In genomic region chr7:17099083-17099973, GRCh38 we compare ENCODE assay signal across 1 cellular context.
TF ChIP-seq lines count a peak whose summit lies in the region.

No MANE protein-coding gene starts in this region.

TF ChIP-seq in HepG2, 621 proteins besides CTCF, POLR2A, EP300 and RAD21 (continued from another document and continues in another):
- TF ChIP-seq, protein P1, sequence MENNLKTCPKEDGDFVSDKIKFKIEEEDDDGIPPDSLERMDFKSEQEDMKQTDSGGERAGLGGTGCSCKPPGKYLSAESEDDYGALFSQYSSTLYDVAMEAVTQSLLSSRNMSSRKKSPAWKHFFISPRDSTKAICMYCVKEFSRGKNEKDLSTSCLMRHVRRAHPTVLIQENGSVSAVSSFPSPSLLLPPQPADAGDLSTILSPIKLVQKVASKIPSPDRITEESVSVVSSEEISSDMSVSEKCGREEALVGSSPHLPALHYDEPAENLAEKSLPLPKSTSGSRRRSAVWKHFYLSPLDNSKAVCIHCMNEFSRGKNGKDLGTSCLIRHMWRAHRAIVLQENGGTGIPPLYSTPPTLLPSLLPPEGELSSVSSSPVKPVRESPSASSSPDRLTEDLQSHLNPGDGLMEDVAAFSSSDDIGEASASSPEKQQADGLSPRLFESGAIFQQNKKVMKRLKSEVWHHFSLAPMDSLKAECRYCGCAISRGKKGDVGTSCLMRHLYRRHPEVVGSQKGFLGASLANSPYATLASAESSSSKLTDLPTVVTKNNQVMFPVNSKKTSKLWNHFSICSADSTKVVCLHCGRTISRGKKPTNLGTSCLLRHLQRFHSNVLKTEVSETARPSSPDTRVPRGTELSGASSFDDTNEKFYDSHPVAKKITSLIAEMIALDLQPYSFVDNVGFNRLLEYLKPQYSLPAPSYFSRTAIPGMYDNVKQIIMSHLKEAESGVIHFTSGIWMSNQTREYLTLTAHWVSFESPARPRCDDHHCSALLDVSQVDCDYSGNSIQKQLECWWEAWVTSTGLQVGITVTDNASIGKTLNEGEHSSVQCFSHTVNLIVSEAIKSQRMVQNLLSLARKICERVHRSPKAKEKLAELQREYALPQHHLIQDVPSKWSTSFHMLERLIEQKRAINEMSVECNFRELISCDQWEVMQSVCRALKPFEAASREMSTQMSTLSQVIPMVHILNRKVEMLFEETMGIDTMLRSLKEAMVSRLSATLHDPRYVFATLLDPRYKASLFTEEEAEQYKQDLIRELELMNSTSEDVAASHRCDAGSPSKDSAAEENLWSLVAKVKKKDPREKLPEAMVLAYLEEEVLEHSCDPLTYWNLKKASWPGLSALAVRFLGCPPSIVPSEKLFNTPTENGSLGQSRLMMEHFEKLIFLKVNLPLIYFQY (CRISPR knock-in tag; IDR thresholded peaks at IDR 0.05; ENCODE audit: borderline replicate concordance), result no peak; the same call in 1 of the 2 replicates
- TF ChIP-seq FOXP1 (IDR thresholded peaks at IDR 0.05) (no peak), FOXP1 (CRISPR knock-in tag; IDR thresholded peaks at IDR 0.05) (peak; percentile 89), HNRNPK (IDR thresholded peaks at IDR 0.05; ENCODE audit: low read depth, low read length, poor library complexity, severe bottlenecking) (no peak), NCOR1 (IDR thresholded peaks at IDR 0.05; ENCODE audit: borderline replicate concordance, low read length) (peak; percentile 91; the same call in 1 of the 2 replicates), KLF16 (CRISPR knock-in tag; IDR thresholded peaks at IDR 0.05) (peak in 1 of 2 experiments; percentile 97; a peak in 2 of 4 replicates), FOXM1 (CRISPR knock-in tag; IDR thresholded peaks at IDR 0.05) (no peak), CENPX (CRISPR knock-in tag; IDR thresholded peaks at IDR 0.05) (no peak), NBN (conservative IDR thresholded peaks at IDR 0.05) (no peak), ZNF777 (CRISPR knock-in tag; IDR thresholded peaks at IDR 0.05) (no peak), DNMT1 (CRISPR knock-in tag; IDR thresholded peaks at IDR 0.05) (no peak), IKZF4 (CRISPR knock-in tag; IDR thresholded peaks at IDR 0.05; ENCODE audit: borderline replicate concordance, low read depth, not compliant biosample characterization) (peak; percentile 53), ZNF549 (CRISPR knock-in tag; IDR thresholded peaks at IDR 0.05) (no peak), FOXA3 (CRISPR knock-in tag; IDR thresholded peaks at IDR 0.05) (peak; percentile 95), PRDM4 (CRISPR knock-in tag; IDR thresholded peaks at IDR 0.05; ENCODE audit: borderline replicate concordance) (no peak), HNF4G (IDR thresholded peaks at IDR 0.05; ENCODE audit: borderline replicate concordance, low read depth, low read length) (peak; percentile 97), HNF4G (CRISPR knock-in tag; IDR thresholded peaks at IDR 0.05; ENCODE audit: borderline replicate concordance, low read depth) (peak; percentile 89), ZC3H13 (CRISPR knock-in tag; IDR thresholded peaks at IDR 0.05) (no peak), PBX3 (CRISPR knock-in tag; IDR thresholded peaks at IDR 0.05; ENCODE audit: borderline replicate concordance) (0 out of 2 replicates have a peak, but pooled peaks have one; percentile 27), TBX2 (CRISPR knock-in tag; IDR thresholded peaks at IDR 0.05; ENCODE audit: borderline replicate concordance) (peak; percentile 92), MXD3 (CRISPR knock-in tag; IDR thresholded peaks at IDR 0.05) (peak; percentile 62; the same call in 1 of the 2 replicates), POLR2AphosphoS5 (IDR thresholded peaks at IDR 0.05; ENCODE audit: low read depth, low read length) (no peak), FOXA1 (IDR thresholded peaks at IDR 0.05) (no peak), FOXA1 (CRISPR knock-in tag; IDR thresholded peaks at IDR 0.05) (peak; percentile 64; the same call in 1 of the 2 replicates), ZNF333 (CRISPR knock-in tag; IDR thresholded peaks at IDR 0.05; ENCODE audit: borderline replicate concordance) (no peak), ZBTB33 (CRISPR knock-in tag; IDR thresholded peaks at IDR 0.05) (peak; percentile 82), BRD4 (CRISPR knock-in tag; IDR thresholded peaks at IDR 0.05) (peak; percentile 75; the same call in 1 of the 2 replicates), ZNF577 (CRISPR knock-in tag; IDR thresholded peaks at IDR 0.05; ENCODE audit: borderline replicate concordance, low read depth) (no peak), ZNF816 (CRISPR knock-in tag; IDR thresholded peaks at IDR 0.05; ENCODE audit: borderline replicate concordance) (peak; percentile 30; the same call in 1 of the 2 replicates), SIX1 (CRISPR knock-in tag; IDR thresholded peaks at IDR 0.05; ENCODE audit: borderline replicate concordance) (peak; percentile 84), ZBTB34 (CRISPR knock-in tag; IDR thresholded peaks at IDR 0.05) (peak; percentile 95), ZNF558 (CRISPR knock-in tag; IDR thresholded peaks at IDR 0.05; ENCODE audit: borderline replicate concordance) (peak; percentile 32; the same call in 1 of the 2 replicates), SALL1 (CRISPR knock-in tag; IDR thresholded peaks at IDR 0.05) (peak; percentile 98), CREM (IDR thresholded peaks at IDR 0.05) (peak; percentile 83), CREM (CRISPR knock-in tag; IDR thresholded peaks at IDR 0.05) (no peak), PLRG1 (conservative IDR thresholded peaks at IDR 0.05) (no peak), ZNF780A (CRISPR knock-in tag; IDR thresholded peaks at IDR 0.05) (no peak), ZNF296 (CRISPR knock-in tag; conservative IDR thresholded peaks at IDR 0.05) (no peak), ZSCAN21 (CRISPR knock-in tag; IDR thresholded peaks at IDR 0.05; ENCODE audit: borderline replicate concordance) (0 out of 2 replicates have a peak, but pooled peaks have one; percentile 46), KMT2B (CRISPR knock-in tag; IDR thresholded peaks at IDR 0.05) (peak; percentile 83), SMARCC2 (IDR thresholded peaks at IDR 0.05) (peak; percentile 76; the same call in 1 of the 2 replicates)
- TF ChIP-seq, protein P2, sequence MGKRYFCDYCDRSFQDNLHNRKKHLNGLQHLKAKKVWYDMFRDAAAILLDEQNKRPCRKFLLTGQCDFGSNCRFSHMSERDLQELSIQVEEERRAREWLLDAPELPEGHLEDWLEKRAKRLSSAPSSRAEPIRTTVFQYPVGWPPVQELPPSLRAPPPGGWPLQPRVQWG (CRISPR knock-in tag; IDR thresholded peaks at IDR 0.05; ENCODE audit: borderline replicate concordance, low read depth), result no peak
- TF ChIP-seq, protein P3, sequence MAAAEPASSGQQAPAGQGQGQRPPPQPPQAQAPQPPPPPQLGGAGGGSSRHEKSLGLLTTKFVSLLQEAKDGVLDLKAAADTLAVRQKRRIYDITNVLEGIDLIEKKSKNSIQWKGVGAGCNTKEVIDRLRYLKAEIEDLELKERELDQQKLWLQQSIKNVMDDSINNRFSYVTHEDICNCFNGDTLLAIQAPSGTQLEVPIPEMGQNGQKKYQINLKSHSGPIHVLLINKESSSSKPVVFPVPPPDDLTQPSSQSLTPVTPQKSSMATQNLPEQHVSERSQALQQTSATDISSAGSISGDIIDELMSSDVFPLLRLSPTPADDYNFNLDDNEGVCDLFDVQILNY (CRISPR knock-in tag; conservative IDR thresholded peaks at IDR 0.05), result no peak
- TF ChIP-seq, protein P4, sequence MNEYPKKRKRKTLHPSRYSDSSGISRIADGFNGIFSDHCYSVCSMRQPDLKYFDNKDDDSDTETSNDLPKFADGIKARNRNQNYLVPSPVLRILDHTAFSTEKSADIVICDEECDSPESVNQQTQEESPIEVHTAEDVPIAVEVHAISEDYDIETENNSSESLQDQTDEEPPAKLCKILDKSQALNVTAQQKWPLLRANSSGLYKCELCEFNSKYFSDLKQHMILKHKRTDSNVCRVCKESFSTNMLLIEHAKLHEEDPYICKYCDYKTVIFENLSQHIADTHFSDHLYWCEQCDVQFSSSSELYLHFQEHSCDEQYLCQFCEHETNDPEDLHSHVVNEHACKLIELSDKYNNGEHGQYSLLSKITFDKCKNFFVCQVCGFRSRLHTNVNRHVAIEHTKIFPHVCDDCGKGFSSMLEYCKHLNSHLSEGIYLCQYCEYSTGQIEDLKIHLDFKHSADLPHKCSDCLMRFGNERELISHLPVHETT (CRISPR knock-in tag; conservative IDR thresholded peaks at IDR 0.05), result peak; percentile 54; the same call in 1 of the 2 replicates
- TF ChIP-seq, protein P5, sequence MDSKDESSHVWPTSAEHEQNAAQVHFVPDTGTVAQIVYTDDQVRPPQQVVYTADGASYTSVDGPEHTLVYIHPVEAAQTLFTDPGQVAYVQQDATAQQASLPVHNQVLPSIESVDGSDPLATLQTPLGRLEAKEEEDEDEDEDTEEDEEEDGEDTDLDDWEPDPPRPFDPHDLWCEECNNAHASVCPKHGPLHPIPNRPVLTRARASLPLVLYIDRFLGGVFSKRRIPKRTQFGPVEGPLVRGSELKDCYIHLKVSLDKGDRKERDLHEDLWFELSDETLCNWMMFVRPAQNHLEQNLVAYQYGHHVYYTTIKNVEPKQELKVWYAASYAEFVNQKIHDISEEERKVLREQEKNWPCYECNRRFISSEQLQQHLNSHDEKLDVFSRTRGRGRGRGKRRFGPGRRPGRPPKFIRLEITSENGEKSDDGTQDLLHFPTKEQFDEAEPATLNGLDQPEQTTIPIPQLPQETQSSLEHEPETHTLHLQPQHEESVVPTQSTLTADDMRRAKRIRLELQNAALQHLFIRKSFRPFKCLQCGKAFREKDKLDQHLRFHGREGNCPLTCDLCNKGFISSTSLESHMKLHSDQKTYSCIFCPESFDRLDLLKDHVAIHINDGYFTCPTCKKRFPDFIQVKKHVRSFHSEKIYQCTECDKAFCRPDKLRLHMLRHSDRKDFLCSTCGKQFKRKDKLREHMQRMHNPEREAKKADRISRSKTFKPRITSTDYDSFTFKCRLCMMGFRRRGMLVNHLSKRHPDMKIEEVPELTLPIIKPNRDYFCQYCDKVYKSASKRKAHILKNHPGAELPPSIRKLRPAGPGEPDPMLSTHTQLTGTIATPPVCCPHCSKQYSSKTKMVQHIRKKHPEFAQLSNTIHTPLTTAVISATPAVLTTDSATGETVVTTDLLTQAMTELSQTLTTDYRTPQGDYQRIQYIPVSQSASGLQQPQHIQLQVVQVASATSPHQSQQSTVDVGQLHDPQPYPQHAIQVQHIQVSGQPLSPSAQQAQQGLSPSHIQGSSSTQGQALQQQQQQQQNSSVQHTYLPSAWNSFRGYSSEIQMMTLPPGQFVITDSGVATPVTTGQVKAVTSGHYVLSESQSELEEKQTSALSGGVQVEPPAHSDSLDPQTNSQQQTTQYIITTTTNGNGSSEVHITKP (CRISPR knock-in tag; IDR thresholded peaks at IDR 0.05; ENCODE audit: low read depth), result peak; percentile 62
